17 cellular contexts compared by ENCODE assay signal in the genomic region with DNA sequence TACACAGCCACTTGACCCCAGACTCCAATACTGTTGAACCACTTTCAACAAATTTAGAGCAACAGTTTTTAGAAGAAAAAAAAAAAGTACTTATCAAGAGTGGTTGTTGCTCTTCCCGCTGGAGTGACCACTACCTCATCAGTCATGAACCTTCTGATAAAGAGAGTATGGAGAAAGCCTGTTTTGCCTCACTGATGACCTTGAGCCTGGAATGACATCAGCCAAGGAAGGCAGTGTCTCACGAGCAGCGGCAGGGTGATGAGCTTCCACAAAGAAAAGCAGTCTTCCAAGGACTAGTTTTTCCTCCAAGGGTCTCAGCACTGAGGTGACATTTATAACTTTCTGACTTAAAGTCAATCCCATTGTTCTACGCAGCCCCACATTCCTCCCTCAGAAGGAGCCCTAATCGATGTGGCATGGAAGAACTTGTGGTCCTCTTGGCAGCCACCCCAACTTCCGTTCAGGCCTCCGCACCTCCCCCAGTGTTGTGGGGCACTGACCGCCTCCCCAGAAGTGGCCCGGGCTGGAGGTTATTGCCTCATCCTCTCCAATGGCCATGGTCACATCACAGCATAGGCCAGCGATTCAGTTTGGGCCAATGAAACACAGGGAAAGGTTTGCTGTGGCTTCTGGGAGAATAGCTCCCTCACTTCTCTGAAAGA. TPM values are rescaled to one million over a fixed set of nuclear protein-coding genes. Genes with fewer than 3 reads are reported as not detected.
DNase-seq lines count a peak whose midpoint lies in the region; ATAC-seq and TF ChIP-seq lines count a peak whose summit lies in the region.
"Had no signal": no experiment of that assay in that cellular context is flagged by ENCODE, and none has a peak within 500 bp of the region (broad histone marks: within the 10 kb centered on the region; RNA-seq: fewer than 3 reads in every experiment).

No MANE protein-coding gene starts in this region.

- H3K36me3 ChIP-seq in adrenal gland (replicated peaks in 1 of 2) (no peaks in the 10 kb centered on the region), upper lobe of right lung (no peaks in the 10 kb centered on the region)
- H3K36me3 ChIP-seq: HAP-1 had no signal

- H3K27me3 Mint-ChIP-seq in CD14-positive monocyte (ENCODE audit: low read depth in 3 of 3) (peaks cover 57 to 79% (median 59%) of the 10 kb centered on the region in 3 donors), nephron progenitor cell (ENCODE audit: low read depth, poor library complexity) (peaks cover 14% of the 10 kb centered on the region)

- H3K27me3 ChIP-seq in adrenal gland = no peaks in the 10 kb centered on the region
- H3K27me3 ChIP-seq in upper lobe of right lung = peaks cover 14% of the 10 kb centered on the region

- H3K4me3 ChIP-seq in adrenal gland (no peak overlapping the region), upper lobe of right lung (no peak overlapping the region)
- H3K4me3 ChIP-seq: HAP-1 had no signal

- H3K36me3 Mint-ChIP-seq in CD14-positive monocyte (peaks cover 0 to 1% of the 10 kb centered on the region in 2 donors), nephron progenitor cell (ENCODE audit: low read depth) (no peaks in the 10 kb centered on the region)

- H3K9me3 Mint-ChIP-seq in CD14-positive monocyte (peaks cover 0 to 9% (median 0%) of the 10 kb centered on the region in 7 donors), nephron progenitor cell (no peaks in the 10 kb centered on the region)
- H3K9me3 Mint-ChIP-seq: CD4-positive, alpha-beta T cell had no signal

- H3K27ac ChIP-seq in adrenal gland = peak overlapping the region; percentile 60 to 95 (median 94)
- H3K27ac ChIP-seq in upper lobe of right lung = no peak overlapping the region

- DNase-seq in CD14-positive monocyte (ENCODE audit: low spot score) = peak; percentile 10
- peak; percentile 53 for DNase-seq in MV-4-11 (lab: John Stamatoyannopoulos, UW)
- DNase-seq in adrenal gland = peak; percentile 75 to 95 (median 91)
- no peak for DNase-seq in nephron progenitor cell
- DNase-seq in upper lobe of right lung = no peak
- no peak for DNase-seq in NCI-H345 (lab: John Stamatoyannopoulos, UW)
- DNase-seq in glomerular visceral epithelial cell (ENCODE audit: extremely low spot score) = no peak
- DNase-seq: Calu3, NCI-H1092, NCI-H2107, NCI-H226, NCI-H526 treated with DMSO at 0.1 percent for 48 hours had no signal

- H3K4me1 ChIP-seq in adrenal gland (replicated peaks in 1 of 2) = peaks cover 25 to 26% of the 10 kb centered on the region in 2 donors
- H3K4me1 ChIP-seq in upper lobe of right lung = peaks cover 15% of the 10 kb centered on the region

- H3K9me3 ChIP-seq in adrenal gland (replicated peaks in 1 of 3) = no peaks in the 10 kb centered on the region
- no peaks in the 10 kb centered on the region for H3K9me3 ChIP-seq in upper lobe of right lung
- H3K9me3 ChIP-seq: HAP-1 had no signal

- H3K27ac Mint-ChIP-seq in CD14-positive monocyte = no peak overlapping the region
- peak overlapping the region; percentile 79 for H3K27ac Mint-ChIP-seq in nephron progenitor cell
- H3K27ac Mint-ChIP-seq: CD4-positive, alpha-beta T cell had no signal

- H3K4me3 Mint-ChIP-seq in CD14-positive monocyte = peak overlapping the region in 1 of 2 donors; percentile 23
- no peak overlapping the region for H3K4me3 Mint-ChIP-seq in nephron progenitor cell
- H3K4me3 Mint-ChIP-seq: CD4-positive, alpha-beta T cell had no signal

- H3K4me1 Mint-ChIP-seq in CD14-positive monocyte = peaks cover 19% of the 10 kb centered on the region
- H3K4me1 Mint-ChIP-seq in nephron progenitor cell = peaks cover 42% of the 10 kb centered on the region

- WGBS in adrenal gland, 4 donors = 26 to 46% (median 33%) methylated on average over 10 of the region's 10 CpGs

- intact Hi-C loops in CD14-positive monocyte (cut with micrococcal nuclease) (no loop called here), adrenal gland (cut with DNase I) (no loop called here), upper lobe of right lung (cut with DNase I) (no loop called here)

- peak in 1 of 2 donors; percentile 74 for TF ChIP-seq POLR2A in adrenal gland (IDR thresholded peaks at IDR 0.05)

- TF ChIP-seq CTCF in CD14-positive monocyte (IDR thresholded peaks at IDR 0.05) (no peak), adrenal gland (IDR thresholded peaks at IDR 0.05) (no peak), nephron progenitor cell (IDR thresholded peaks at IDR 0.05) (no peak), upper lobe of right lung (IDR thresholded peaks at IDR 0.05) (no peak)

- ATAC-seq in upper lobe of right lung = no peak
- no peak for ATAC-seq in HG03045 (IDR thresholded peaks at IDR 0.05; ENCODE audit: unreplicated experiment)
- ATAC-seq: Right ventricle myocardium inferior had no signal

RNA-seq across cellular contexts. Expression of gene CYP11A1, which starts 1.8 kb away (rescaled TPM):
- polyA plus RNA-seq in CD14-positive monocyte (not detected), adrenal gland (1,000 to 10,000 TPM in 1 of 3 donors, 100 to 1,000 TPM in 2; 233 to 4,804 (median 738) TPM)
- total RNA-seq in adrenal gland (1,000 to 10,000 TPM in 6 of 8 donors, 100 to 1,000 TPM in 2; 635 to 3,326 (median 1,366) TPM), upper lobe of right lung (1.1 TPM)
- total RNA-seq: Calu3; CD4-positive, alpha-beta T cell; G401 had no signal

Comparison
In these comparisons a context has a peak if more than half of its experiments do, and no peak if none do; other contexts are left out.
1. DNase-seq: peak in CD14-positive monocyte (single experiment), MV-4-11 (single experiment) and adrenal gland (7 of 7); none in nephron progenitor cell (single experiment), upper lobe of right lung (single experiment), NCI-H345 (single experiment) and glomerular visceral epithelial cell (single experiment).
2. RNA of gene CYP11A1, which starts 1.8 kb away (total RNA-seq): 635 to 3,326 TPM in adrenal gland; 1.1 TPM in upper lobe of right lung (single experiment); every median in the first group is over 100 times any median in the second.